Comparison of ENCODE assay signal across 27 cellular contexts in the genomic region with DNA sequence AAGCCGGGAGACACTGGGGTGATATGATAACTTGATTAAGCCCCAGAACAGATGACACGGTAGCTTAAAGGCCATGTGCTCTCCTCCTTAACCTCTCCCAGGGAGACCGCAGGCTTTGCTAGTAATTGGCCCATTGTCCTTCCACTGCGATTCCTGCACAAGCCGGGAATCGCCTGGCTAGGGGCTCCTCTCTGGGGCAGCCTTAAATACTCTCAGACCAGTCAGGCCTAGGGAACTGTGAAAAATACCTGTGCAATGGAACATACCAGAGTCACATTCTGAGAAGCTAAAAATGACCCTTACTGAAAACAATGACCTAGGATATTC. TPM values are rescaled to one million over a fixed set of nuclear protein-coding genes. Genes with fewer than 3 reads are reported as not detected.
DNase-seq lines count a peak whose midpoint lies in the region; ATAC-seq and TF ChIP-seq lines count a peak whose summit lies in the region.
"Had no signal": no experiment of that assay in that cellular context is flagged by ENCODE, and none has a peak within 500 bp of the region (broad histone marks: within the 10 kb centered on the region; RNA-seq: fewer than 3 reads in every experiment).

No MANE protein-coding gene starts in this region.

- H3K79me2 ChIP-seq in SK-N-SH (ENCODE audit: insufficient read depth), result no peaks in the 10 kb centered on the region
- no peaks in the 10 kb centered on the region for H3K79me2 ChIP-seq in neural progenitor cell (ENCODE audit: low read depth)
- no peaks in the 10 kb centered on the region for H3K79me2 ChIP-seq in osteoblast (ENCODE audit: insufficient read depth, low read length)

- peaks cover 5% of the 10 kb centered on the region for H3K36me3 Mint-ChIP-seq in neural progenitor cell
- H3K36me3 Mint-ChIP-seq: stimulated activated effector memory CD8-positive, alpha-beta T cell treated with anti-CD3 and anti-CD28 coated beads, Interleukin-12 subunit alpha, Interleukin-12 subunit beta, amount 100 ng/mL, for 72 hours had no signal

- no peak for TF ChIP-seq CTCF in SK-N-SH (IDR thresholded peaks at IDR 0.05)
- TF ChIP-seq CTCF in neural progenitor cell (IDR thresholded peaks at IDR 0.05), result no peak
- TF ChIP-seq CTCF in osteoblast (IDR thresholded peaks at IDR 0.05; ENCODE audit: extremely low read depth, low read depth, low read length), result no peak
- no peak for TF ChIP-seq CTCF in GM20000 (IDR thresholded peaks at IDR 0.05; ENCODE audit: extremely low read depth, missing control alignments)

- peak; percentile 62 for DNase-seq in SK-N-SH
- peak; percentile 83 for DNase-seq in neural progenitor cell (ENCODE audit: low spot score)
- DNase-seq in OCI-M1 (lab: John Stamatoyannopoulos, UW), result no peak
- no peak for DNase-seq in osteoblast (ENCODE audit: insufficient read length, low spot score, missing footprints)
- no peak for DNase-seq in GM20000 (ENCODE audit: low spot score)
- no peak for DNase-seq in GF-D8 (lab: John Stamatoyannopoulos, UW)
- DNase-seq: activated CD4-positive, alpha-beta T cell treated with anti-CD3 and anti-CD28 coated beads for 4 hours; activated CD8-positive, alpha-beta T cell treated with anti-CD3 and anti-CD28 coated beads, Interleukin-2, amount 10 ng/mL, durations not matched to agents 7 days and 5 days; activated naive CD4-positive, alpha-beta T cell treated with anti-CD3 and anti-CD28 coated beads for 36 hours; central memory CD4-positive, alpha-beta T cell; foreskin fibroblast; kidney; NCI-H1417 treated with DMSO at 0.1 percent for 48 hours; NCI-H2029 treated with DMSO at 0.1 percent for 48 hours; NCI-H226; NCI-H526 treated with DMSO at 0.1 percent for 48 hours; SIG-M5; SW 1271; T-helper 9 cell; transverse colon had no signal

- H3K9ac ChIP-seq in SK-N-SH (no peak overlapping the region), iPS-20b (ENCODE audit: low read depth, low read length) (peak overlapping the region; percentile 46; the same call in 1 of the 2 replicates), neural progenitor cell (no peak overlapping the region)

- peaks cover 41% of the 10 kb centered on the region for H3K4me1 Mint-ChIP-seq in neural progenitor cell
- H3K4me1 Mint-ChIP-seq: stimulated activated effector memory CD8-positive, alpha-beta T cell treated with anti-CD3 and anti-CD28 coated beads, Interleukin-12 subunit alpha, Interleukin-12 subunit beta, amount 100 ng/mL, for 72 hours had no signal

- H3K4me2 ChIP-seq in SK-N-SH, result no peak overlapping the region
- H3K4me2 ChIP-seq in neural progenitor cell, result peak overlapping the region; percentile 66
- H3K4me2 ChIP-seq in osteoblast (ENCODE audit: insufficient read depth, low read length), result no peak overlapping the region

- peaks cover 24% of the 10 kb centered on the region for H3K9me3 Mint-ChIP-seq in neural progenitor cell
- H3K9me3 Mint-ChIP-seq: stimulated activated effector memory CD8-positive, alpha-beta T cell treated with anti-CD3 and anti-CD28 coated beads, Interleukin-12 subunit alpha, Interleukin-12 subunit beta, amount 100 ng/mL, for 72 hours had no signal

- H3K27ac ChIP-seq in SK-N-SH (ENCODE audit: low read depth in 2 of 2, low read length in 1 of 2) (no peak overlapping the region), iPS-20b (ENCODE audit: low read length) (no peak overlapping the region), neural progenitor cell (peak overlapping the region; percentile 60), osteoblast (ENCODE audit: low read depth, low read length) (no peak overlapping the region)
- H3K27ac ChIP-seq: C4-2B, esophagus muscularis mucosa, transverse colon, VCaP had no signal

- no peak overlapping the region for H3K4me3 ChIP-seq in SK-N-SH (ENCODE audit: low read depth in 2 of 2, low read length in 1 of 2)
- H3K4me3 ChIP-seq in iPS-20b (ENCODE audit: low read length), result no peak overlapping the region
- peak overlapping the region; percentile 22 for H3K4me3 ChIP-seq in neural progenitor cell
- no peak overlapping the region for H3K4me3 ChIP-seq in osteoblast (ENCODE audit: insufficient read depth, low read length)
- H3K4me3 ChIP-seq: esophagus muscularis mucosa, transverse colon had no signal

- H2AFZ ChIP-seq in SK-N-SH (ENCODE audit: low read depth) (no peak overlapping the region), neural progenitor cell (replicated peaks) (no peak overlapping the region), osteoblast (ENCODE audit: low read length) (no peak overlapping the region)

- TF ChIP-seq EP300 in SK-N-SH (IDR thresholded peaks at IDR 0.05; ENCODE audit: borderline replicate concordance in 1 of 2, low read depth in 1 of 2, low read length in 1 of 2), result no peak

- H3K27me3 Mint-ChIP-seq in neural progenitor cell (ENCODE audit: insufficient read depth, low read depth), result peaks cover 40% of the 10 kb centered on the region

- no peaks in the 10 kb centered on the region for H3K36me3 ChIP-seq in SK-N-SH (replicated peaks in 1 of 2; ENCODE audit: control insufficient read depth in 1 of 2, insufficient read depth in 2 of 2, low read length in 1 of 2)
- no peaks in the 10 kb centered on the region for H3K36me3 ChIP-seq in iPS-20b (ENCODE audit: insufficient read depth, low read depth, low read length)
- no peaks in the 10 kb centered on the region for H3K36me3 ChIP-seq in neural progenitor cell
- H3K36me3 ChIP-seq in osteoblast (ENCODE audit: insufficient read depth, low read length), result no peaks in the 10 kb centered on the region
- H3K36me3 ChIP-seq: esophagus muscularis mucosa, transverse colon had no signal

- POLR2A ChIA-PET in SK-N-SH (lab: Yijun Ruan, JAX), result no interaction called here

- no peaks in the 10 kb centered on the region for H3F3A ChIP-seq in SK-N-SH (replicated peaks; ENCODE audit: insufficient read depth)
- peaks cover 57% of the 10 kb centered on the region for H3F3A ChIP-seq in neural progenitor cell (ENCODE audit: low read depth)

- H3K4me1 ChIP-seq in SK-N-SH (ENCODE audit: control insufficient read depth in 1 of 2, insufficient read depth in 2 of 2, low read depth in 1 of 2, low read length in 1 of 2) (peaks cover 0 to 18% of the 10 kb centered on the region in 2 experiments; a peak in 2 of 4 replicates), iPS-20b (ENCODE audit: insufficient read depth, low read length) (peaks cover 31% of the 10 kb centered on the region; the same call in 1 of the 2 replicates), neural progenitor cell (peaks cover 41% of the 10 kb centered on the region), osteoblast (ENCODE audit: insufficient read depth, low read length) (peaks cover 8% of the 10 kb centered on the region)

- peak overlapping the region; percentile 39 for H3K4me3 Mint-ChIP-seq in neural progenitor cell
- H3K4me3 Mint-ChIP-seq: activated CD8-positive, alpha-beta T cell treated with anti-CD3 and anti-CD28 coated beads, Interleukin-2, amount 10 ng/mL, durations not matched to agents 7 days and 5 days; activated naive CD4-positive, alpha-beta T cell treated with anti-CD3 and anti-CD28 coated beads for 36 hours; stimulated activated effector memory CD8-positive, alpha-beta T cell treated with anti-CD3 and anti-CD28 coated beads, Interleukin-12 subunit alpha, Interleukin-12 subunit beta, amount 100 ng/mL, for 72 hours had no signal

- CTCF ChIA-PET in SK-N-SH (lab: Yijun Ruan, JAX), result interaction anchor here (0.6 to 2.5 kb wide), 5 partner anchors 8 to 29 kb away, joined by 3 to 13 read pairs (median 4); no protein-coding TSS in a partner anchor

- no peak for ATAC-seq in SK-N-SH treated with all-trans-retinoic acid at 6 μM for 48 hours
- ATAC-seq: activated CD8-positive, alpha-beta T cell treated with anti-CD3 and anti-CD28 coated beads, Interleukin-2, amount 10 ng/mL, durations not matched to agents 7 days and 5 days; stimulated activated effector memory CD8-positive, alpha-beta T cell treated with anti-CD3 and anti-CD28 coated beads, Interleukin-12 subunit alpha, Interleukin-12 subunit beta, amount 100 ng/mL, for 72 hours had no signal

- H3K9me3 ChIP-seq in SK-N-SH, result no peaks in the 10 kb centered on the region
- 0 out of 2 replicates have a peak, but pooled peaks cover 2% of the 10 kb centered on the region for H3K9me3 ChIP-seq in iPS-20b (ENCODE audit: insufficient read depth, low read depth, low read length)
- H3K9me3 ChIP-seq in neural progenitor cell (ENCODE audit: low read depth), result no peaks in the 10 kb centered on the region
- H3K9me3 ChIP-seq in osteoblast (ENCODE audit: low read depth, low read length), result no peaks in the 10 kb centered on the region
- H3K9me3 ChIP-seq: esophagus muscularis mucosa, transverse colon had no signal

- TF ChIP-seq RAD21 in SK-N-SH (IDR thresholded peaks at IDR 0.05; ENCODE audit: low read length), result no peak

- no peaks in the 10 kb centered on the region for H3K27me3 ChIP-seq in SK-N-SH (ENCODE audit: insufficient read depth)
- peaks cover 23% of the 10 kb centered on the region; the same call in 1 of the 2 replicates for H3K27me3 ChIP-seq in iPS-20b (ENCODE audit: insufficient read depth, low read length)
- H3K27me3 ChIP-seq in neural progenitor cell, result peaks cover 11% of the 10 kb centered on the region
- H3K27me3 ChIP-seq in osteoblast (ENCODE audit: insufficient read depth, low read length), result peaks cover 7% of the 10 kb centered on the region

- H3K27ac Mint-ChIP-seq in neural progenitor cell, result peak overlapping the region; percentile 18
- H3K27ac Mint-ChIP-seq: activated CD8-positive, alpha-beta T cell treated with anti-CD3 and anti-CD28 coated beads, Interleukin-2, amount 10 ng/mL, durations not matched to agents 7 days and 5 days; activated naive CD4-positive, alpha-beta T cell treated with anti-CD3 and anti-CD28 coated beads for 36 hours; stimulated activated effector memory CD8-positive, alpha-beta T cell treated with anti-CD3 and anti-CD28 coated beads, Interleukin-12 subunit alpha, Interleukin-12 subunit beta, amount 100 ng/mL, for 72 hours had no signal

- WGBS in SK-N-SH (ENCODE audit: low lambda C conversion rate), result 90% methylated on average over 6 of the region's 6 CpGs

- H4K20me1 ChIP-seq in SK-N-SH (ENCODE audit: insufficient read depth) (no peaks in the 10 kb centered on the region), neural progenitor cell (ENCODE audit: low read depth) (peaks cover 11% of the 10 kb centered on the region), osteoblast (ENCODE audit: insufficient read depth, low read length) (no peaks in the 10 kb centered on the region)

- no peaks in the 10 kb centered on the region for H3K9me2 ChIP-seq in SK-N-SH

TF ChIP-seq in SK-N-SH, 30 proteins besides CTCF, POLR2A, EP300 and RAD21 (continues in another document):
- no peak for TF ChIP-seq ELF1 (IDR thresholded peaks at IDR 0.05)

TF ChIP-seq in SK-N-SH treated with all-trans-retinoic acid at 6 μM for 48 hours, 23 proteins besides CTCF, POLR2A, EP300 and RAD21 (continues in another document):
- no peak for TF ChIP-seq GLIS3 (CRISPR knock-in tag; IDR thresholded peaks at IDR 0.05)
- TF ChIP-seq TOX (CRISPR knock-in tag; IDR thresholded peaks at IDR 0.05; ENCODE audit: borderline replicate concordance), result no peak
- TF ChIP-seq ZNF70 (CRISPR knock-in tag; IDR thresholded peaks at IDR 0.05), result no peak
- no peak for TF ChIP-seq ZFP3 (CRISPR knock-in tag; IDR thresholded peaks at IDR 0.05)

RNA-seq across cellular contexts. Expression of a gene that starts 56.3 kb away (rescaled TPM):
- polyA plus RNA-seq in SK-N-SH (2012; rRNA removed), result not detected in 2 replicates
- not detected in 2 replicates for polyA plus RNA-seq in SK-N-SH (2012; cell fraction: cytosol; rRNA removed)
- not detected in 2 replicates for polyA plus RNA-seq in SK-N-SH (2012; cell fraction: nucleus; rRNA removed)
- not detected in 2 replicates for total RNA-seq in neural progenitor cell (ENCODE audit: low replicate concordance)
- under 0.01 and 0.29 TPM in 2 replicates for total RNA-seq in osteoblast
- total RNA-seq: A172; activated CD8-positive, alpha-beta T cell treated with anti-CD3 and anti-CD28 coated beads, Interleukin-2, amount 10 ng/mL, durations not matched to agents 7 days and 5 days; activated naive CD4-positive, alpha-beta T cell treated with anti-CD3 and anti-CD28 coated beads for 36 hours; esophagus muscularis mucosa had no signal

Comparison
In these comparisons a context has a peak if more than half of its experiments do, and no peak if none do; other contexts are left out.
1. DNase-seq: peak in SK-N-SH (single experiment) and neural progenitor cell (single experiment); none in OCI-M1 (single experiment), osteoblast (single experiment), GM20000 (single experiment) and GF-D8 (single experiment).